ENCODE assay signal across 8 cellular contexts in genomic region chr3:83523470-83524073, GRCh38.
DNase-seq lines count a peak whose midpoint lies in the region; ATAC-seq, FAIRE-seq and TF ChIP-seq lines count a peak whose summit lies in the region.

No MANE protein-coding gene starts in this region.

- H4K20me1 ChIP-seq in K562 (replicated peaks; ENCODE audit: control insufficient read depth, insufficient read depth, low read length) (no peaks in the 10 kb centered on the region), keratinocyte (ENCODE audit: control insufficient read depth, extremely low read depth, insufficient read depth, low read length) (no peaks in the 10 kb centered on the region)

- ATAC-seq in GM18870 (IDR thresholded peaks at IDR 0.05; ENCODE audit: unreplicated experiment), result peak; percentile 94
- peak; percentile 60 for ATAC-seq in HG03135 (IDR thresholded peaks at IDR 0.05; ENCODE audit: unreplicated experiment)
- no peak for ATAC-seq in K562
- no peak for ATAC-seq in stimulated activated memory B cell treated with anti-CD40 and anti-IgM and Interleukin-4, amounts not matched to agents 10 μg/mL and 1 μg/mL and 100 μg/mL, for 72 hours
- ATAC-seq in HG03571 (IDR thresholded peaks at IDR 0.05; ENCODE audit: unreplicated experiment), result no peak

- no peak overlapping the region for H3K4me2 ChIP-seq in K562 (ENCODE audit: insufficient read depth, low read length)
- no peak overlapping the region for H3K4me2 ChIP-seq in keratinocyte (ENCODE audit: control insufficient read depth, extremely low read depth, insufficient read depth, low read depth, low read length)

- H3K9me1 ChIP-seq in K562 (ENCODE audit: control insufficient read depth, insufficient read depth, low read length) (no peaks in the 10 kb centered on the region), keratinocyte (ENCODE audit: control insufficient read depth, extremely low read depth, insufficient read depth, low read length) (no peaks in the 10 kb centered on the region)

- TF ChIP-seq EP300 in K562 (IDR thresholded peaks at IDR 0.05; ENCODE audit: low read length), result no peak

- FAIRE-seq in K562 (lab: Jason Lieb, UNC) (no peak), keratinocyte (lab: Jason Lieb, UNC) (peak; percentile 74)

- CTCF ChIA-PET in K562 (lab: Yijun Ruan, JAX; ENCODE audit: low intra/inter-chr PET ratio), result no interaction called here

- no peaks in the 10 kb centered on the region for H3K79me2 ChIP-seq in K562 (ENCODE audit: control insufficient read depth, insufficient read depth, low read length)
- H3K79me2 ChIP-seq in keratinocyte (ENCODE audit: control insufficient read depth, insufficient read depth, low read length), result no peaks in the 10 kb centered on the region

- no peak for TF ChIP-seq POLR2A in K562 (conservative IDR thresholded peaks at IDR 0.05)

- no peak overlapping the region for H3K27ac ChIP-seq in K562 (ENCODE audit: extremely low read depth, low read depth, low read length)
- no peak overlapping the region for H3K27ac ChIP-seq in keratinocyte (ENCODE audit: control insufficient read depth, insufficient read depth, low read length)

- peak; percentile 3; the same call in 1 of the 2 replicates for TF ChIP-seq CTCF in AG09319 (IDR thresholded peaks at IDR 0.05; ENCODE audit: low read depth, low read length)
- 0 out of 6 replicates have a peak, but pooled peaks of 2 of the 3 experiments have one; percentile 5 to 19 for TF ChIP-seq CTCF in K562 (IDR thresholded peaks at IDR 0.05 in 2 of 3, conservative IDR thresholded peaks at IDR 0.05 in 1 of 3; ENCODE audit: insufficient read depth in 2 of 3, low read depth in 1 of 3, low read length in 3 of 3)
- TF ChIP-seq CTCF in keratinocyte (optimal IDR thresholded peaks at IDR 0.05 in 1 of 3, IDR thresholded peaks at IDR 0.05 in 1 of 3, conservative IDR thresholded peaks at IDR 0.05 in 1 of 3; ENCODE audit: extremely low read depth in 1 of 3, insufficient read depth in 2 of 3, low read length in 3 of 3), result peak; percentile 67 to 95 (median 73)

- no peak overlapping the region for H3K27ac Mint-ChIP-seq in stimulated activated memory B cell treated with anti-CD40 and anti-IgM and Interleukin-4, amounts not matched to agents 10 μg/mL and 1 μg/mL and 100 μg/mL, for 72 hours

- no peaks in the 10 kb centered on the region for H3K4me1 Mint-ChIP-seq in stimulated activated memory B cell treated with anti-CD40 and anti-IgM and Interleukin-4, amounts not matched to agents 10 μg/mL and 1 μg/mL and 100 μg/mL, for 72 hours

- TF ChIP-seq RAD21 in K562 (CRISPR knock-in tag; conservative IDR thresholded peaks at IDR 0.05 in 1 of 2, IDR thresholded peaks at IDR 0.05 in 1 of 2), result peak; percentile 38 to 54

- H3K9me3 ChIP-seq in K562 (replicated peaks; ENCODE audit: control insufficient read depth, insufficient read depth, low read depth, low read length) (no peaks in the 10 kb centered on the region), keratinocyte (ENCODE audit: control insufficient read depth, low read depth, low read length) (no peaks in the 10 kb centered on the region)

- no peak overlapping the region for H2AFZ ChIP-seq in K562 (ENCODE audit: low read depth, low read length)
- H2AFZ ChIP-seq in keratinocyte (ENCODE audit: control insufficient read depth, low read length), result no peak overlapping the region

- no peaks in the 10 kb centered on the region for H3K36me3 ChIP-seq in K562 (ENCODE audit: control insufficient read depth, insufficient read depth, low read length)
- H3K36me3 ChIP-seq in keratinocyte (ENCODE audit: control insufficient read depth in 2 of 2, extremely low read depth in 1 of 2, insufficient read depth in 2 of 2, low read length in 2 of 2), result no peaks in the 10 kb centered on the region

- intact Hi-C loops in K562 (cut with micrococcal nuclease), result no loop called here

- no peak overlapping the region for H3K9ac ChIP-seq in K562 (ENCODE audit: insufficient read depth in 1 of 2, low read depth in 2 of 2, low read length in 2 of 2)
- H3K9ac ChIP-seq in keratinocyte (ENCODE audit: control insufficient read depth, extremely low read depth, insufficient read depth, low read length), result no peak overlapping the region

- no peaks in the 10 kb centered on the region for H3K9me3 Mint-ChIP-seq in stimulated activated memory B cell treated with anti-CD40 and anti-IgM and Interleukin-4, amounts not matched to agents 10 μg/mL and 1 μg/mL and 100 μg/mL, for 72 hours

- POLR2A ChIA-PET in K562 (lab: Yijun Ruan, JAX), result no interaction called here

- H3K4me3 ChIP-seq in K562, result no peak overlapping the region
- H3K4me3 ChIP-seq in keratinocyte (ENCODE audit: control insufficient read depth in 2 of 3, extremely low read depth in 1 of 3, insufficient read depth in 2 of 3, low read depth in 1 of 3, low read length in 3 of 3), result no peak overlapping the region

- no peak overlapping the region for H3K4me3 Mint-ChIP-seq in stimulated activated memory B cell treated with anti-CD40 and anti-IgM and Interleukin-4, amounts not matched to agents 10 μg/mL and 1 μg/mL and 100 μg/mL, for 72 hours

- no peaks in the 10 kb centered on the region for H3K4me1 ChIP-seq in K562 (replicated peaks in 1 of 2; ENCODE audit: control insufficient read depth in 2 of 2, insufficient read depth in 2 of 2, low read length in 2 of 2)
- H3K4me1 ChIP-seq in keratinocyte (ENCODE audit: control insufficient read depth, extremely low read depth, insufficient read depth, low read length), result no peaks in the 10 kb centered on the region

- dilution Hi-C loops in keratinocyte (cut with MboI; ENCODE audit: extremely low pct_ligation_motif_present, low sequenced_read_pairs), result no loop called here

- no peaks in the 10 kb centered on the region for H3K27me3 Mint-ChIP-seq in stimulated activated memory B cell treated with anti-CD40 and anti-IgM and Interleukin-4, amounts not matched to agents 10 μg/mL and 1 μg/mL and 100 μg/mL, for 72 hours

- in situ Hi-C loops in K562 (cut with MboI), result loop anchor here (10.0 kb wide), 1 partner anchor 289 kb away; no protein-coding TSS in a partner anchor

- DNase-seq in AG09319 (ENCODE audit: extremely low read depth, low read depth) (no peak), NCI-H345 treated with DMSO at 0.1 percent for 48 hours (lab: John Stamatoyannopoulos, UW; ENCODE audit: unreplicated experiment) (peak; percentile 8), K562 (ENCODE audit: extremely low read depth in 1 of 4, low spot score in 3 of 4) (peak in 1 of 4 experiments; percentile 22), keratinocyte (ENCODE audit: low read depth, low spot score) (peak; percentile 23)

- H3K27me3 ChIP-seq in K562 (ENCODE audit: control insufficient read depth in 2 of 2, insufficient read depth in 2 of 2, low read length in 2 of 2) (no peaks in the 10 kb centered on the region), keratinocyte (ENCODE audit: control insufficient read depth, extremely low read depth, insufficient read depth, low read length) (no peaks in the 10 kb centered on the region)

- no peaks in the 10 kb centered on the region for H3K36me3 Mint-ChIP-seq in stimulated activated memory B cell treated with anti-CD40 and anti-IgM and Interleukin-4, amounts not matched to agents 10 μg/mL and 1 μg/mL and 100 μg/mL, for 72 hours

- no TSS peak for BruUV-seq in K562 (replicated peaks; lab: Mats Ljungman, UMichigan)

- WGBS in K562 (ENCODE audit: insufficient coverage, low coverage, missing lambda C conversion rate), result 0% methylated on average over 7 of the region's 7 CpGs

TF ChIP-seq in K562, 482 proteins besides CTCF, POLR2A, EP300 and RAD21:
- no peak for TF ChIP-seq ZNF778 (CRISPR knock-in tag; IDR thresholded peaks at IDR 0.05)
- TF ChIP-seq TFE3 (CRISPR knock-in tag; IDR thresholded peaks at IDR 0.05), result 0 out of 2 replicates have a peak, but pooled peaks have one; percentile 23
TF ChIP-seq in K562: peak in this region for 1.

Comparison
In these comparisons a context has a peak if more than half of its experiments do, and no peak if none do; other contexts are left out.
1. CTCF ChIP-seq: peak in every context shown above with its lines; median percentile 73 in keratinocyte; 12 in K562; 3 in AG09319.
2. ATAC-seq: peak in GM18870 (single experiment) and HG03135 (single experiment); none in K562 (single experiment), stimulated activated memory B cell treated with anti-CD40 and anti-IgM and Interleukin-4, amounts not matched to agents 10 μg/mL and 1 μg/mL and 100 μg/mL, for 72 hours (single experiment) and HG03571 (single experiment).